In genomic region chr2:145235312-145235711, GRCh38 we compare ENCODE assay signal across 25 cellular contexts.
"Had no signal": no experiment of that assay in that cellular context is flagged by ENCODE, and none has a peak within 500 bp of the region (broad histone marks: within the 10 kb centered on the region; RNA-seq: fewer than 3 reads in every experiment).

No MANE protein-coding gene starts in this region.

- H3K9me3 ChIP-seq: ascending aorta, colonic mucosa, gastrocnemius medialis, left ventricle myocardium inferior, pancreas, right lobe of liver, tibial nerve had no signal

- DNase-seq: activated CD4-positive, alpha-beta T cell treated with anti-CD3 and anti-CD28 coated beads for 48 hours; activated CD4-positive, alpha-beta T cell treated with anti-CD3 and anti-CD28 coated beads, Interleukin-2, amount 50 U/mL, for 48 hours; activated CD8-positive, alpha-beta memory T cell treated with anti-CD3 and anti-CD28 coated beads for 24 hours; activated effector memory CD4-positive, alpha-beta T cell treated with Interleukin-2 at 50 U/mL for 16 hours; activated naive CD4-positive, alpha-beta T cell treated with Interleukin-2 at 50 U/mL for 16 hours; activated naive CD8-positive, alpha-beta T cell treated with anti-CD3 and anti-CD28 coated beads, Interleukin-2, amount 10 ng/mL, durations not matched to agents 7 days and 5 days; cerebellar nuclear complex; colonic mucosa; effector memory CD4-positive, alpha-beta T cell; gastrocnemius medialis; glutamatergic neuron; islet precursor cell; left ventricle myocardium inferior; midbrain; naive thymus-derived CD4-positive, alpha-beta T cell; nucleus accumbens; pancreas; right lobe of liver; stimulated activated CD4-positive, alpha-beta T cell treated with anti-CD3 and anti-CD28 coated beads, Interleukin-2, amount 100 ng/mL, for 48 hours; stimulated activated naive CD4-positive, alpha-beta T cell treated with Interleukin-2 at 50 U/mL for 16 hours; T-helper 1 cell; WERI-Rb-1 had no signal

- H3K4me1 ChIP-seq: ascending aorta, colonic mucosa, gastrocnemius medialis, left ventricle myocardium inferior, pancreas, right lobe of liver, tibial nerve had no signal

- H3K4me3 ChIP-seq: ascending aorta, cardiac muscle cell, colonic mucosa, gastrocnemius medialis, left ventricle myocardium inferior, pancreas, right lobe of liver, tibial nerve had no signal

- H3K27me3 ChIP-seq: ascending aorta, cardiac muscle cell, colonic mucosa, gastrocnemius medialis, pancreas, right lobe of liver, tibial nerve had no signal

- H3K27ac ChIP-seq: ascending aorta, cardiac muscle cell, colonic mucosa, gastrocnemius medialis, left ventricle myocardium inferior, pancreas, right lobe of liver, tibial nerve, WERI-Rb-1 had no signal

- H3K36me3 ChIP-seq: ascending aorta, cardiac muscle cell, colonic mucosa, gastrocnemius medialis, left ventricle myocardium inferior, pancreas, right lobe of liver, tibial nerve, WERI-Rb-1 had no signal
